ENCODE assay signal across 9 cellular contexts in the genomic region with DNA sequence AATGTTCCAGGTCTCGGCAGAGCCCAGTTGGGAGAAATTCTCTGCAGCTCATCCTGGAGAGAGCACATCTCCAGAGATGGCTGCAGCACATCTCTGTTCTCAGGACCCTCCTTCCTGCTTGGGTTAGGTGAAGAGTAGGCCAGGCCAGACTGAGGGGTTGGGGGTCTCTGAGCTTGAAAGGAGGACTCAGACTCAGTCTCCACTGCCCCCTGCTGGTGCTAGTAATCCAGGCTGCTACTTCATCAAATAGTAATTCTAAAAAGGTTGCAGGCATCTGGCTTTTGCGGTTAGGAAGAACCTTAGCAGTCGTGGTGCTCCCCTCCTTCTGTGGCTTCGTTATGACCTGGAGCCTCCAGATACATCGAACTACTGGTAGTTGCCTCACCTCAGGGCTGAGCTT. TPM values are rescaled to one million over a fixed set of nuclear protein-coding genes. Genes with fewer than 3 reads are reported as not detected.
A peak's percentile ranks its signal among the peaks of the same experiment; 100 is the strongest.
DNase-seq lines count a peak whose midpoint lies in the region; ATAC-seq and TF ChIP-seq lines count a peak whose summit lies in the region.
"Had no signal": no experiment of that assay in that cellular context is flagged by ENCODE, and none has a peak within 500 bp of the region (broad histone marks: within the 10 kb centered on the region; RNA-seq: fewer than 3 reads in every experiment).

No MANE protein-coding gene starts in this region.

- no peaks in the 10 kb centered on the region for H3K9me3 Mint-ChIP-seq in progenitor cell of endocrine pancreas (ENCODE audit: low read depth)
- H3K9me3 Mint-ChIP-seq: naive thymus-derived CD8-positive, alpha-beta T cell had no signal

- peak; percentile 79 for TF ChIP-seq CTCF in progenitor cell of endocrine pancreas (IDR thresholded peaks at IDR 0.05; ENCODE audit: unreplicated experiment)

- H3K27me3 Mint-ChIP-seq in progenitor cell of endocrine pancreas: no peaks in the 10 kb centered on the region

- peak overlapping the region; percentile 53 for H3K27ac Mint-ChIP-seq in progenitor cell of endocrine pancreas

- ATAC-seq in GM21360 (IDR thresholded peaks at IDR 0.05; ENCODE audit: unreplicated experiment): no peak
- ATAC-seq: naive thymus-derived CD8-positive, alpha-beta T cell had no signal

- peak; percentile 74 for DNase-seq in NCI-H82 (lab: John Stamatoyannopoulos, UW)
- DNase-seq in NCI-H82 treated with DMSO at 0.1 percent for 48 hours (lab: John Stamatoyannopoulos, UW; ENCODE audit: unreplicated experiment): no peak
- DNase-seq in NCI-H2227 (lab: John Stamatoyannopoulos, UW; ENCODE audit: unreplicated experiment): peak; percentile 70
- peak; percentile 83 for DNase-seq in ecto neural progenitor cell (ENCODE audit: low spot score)
- DNase-seq in progenitor cell of endocrine pancreas (ENCODE audit: low spot score, unreplicated experiment): peak; percentile 59
- DNase-seq in C1 segment of cervical spinal cord (lab: John Stamatoyannopoulos, UW): no peak
- no peak for DNase-seq in NCI-H2029 treated with DMSO at 0.1 percent for 48 hours (lab: John Stamatoyannopoulos, UW)

- no peak overlapping the region for H3K4me3 Mint-ChIP-seq in progenitor cell of endocrine pancreas (ENCODE audit: low read depth)
- H3K4me3 Mint-ChIP-seq: naive thymus-derived CD8-positive, alpha-beta T cell had no signal

- peaks cover 2% of the 10 kb centered on the region for H3K36me3 Mint-ChIP-seq in progenitor cell of endocrine pancreas (ENCODE audit: insufficient read depth)
- H3K36me3 Mint-ChIP-seq: naive thymus-derived CD8-positive, alpha-beta T cell had no signal

- no peaks in the 10 kb centered on the region for H3K4me1 Mint-ChIP-seq in progenitor cell of endocrine pancreas (ENCODE audit: low read depth)

RNA-seq across cellular contexts. Expression of a gene that starts 9.7 kb away (rescaled TPM):
- 14.9 and 16.3 TPM in 2 replicates for total RNA-seq in progenitor cell of endocrine pancreas
- total RNA-seq: naive thymus-derived CD8-positive, alpha-beta T cell had no signal

Comparison
In these comparisons a context has a peak if more than half of its experiments do, and no peak if none do; other contexts are left out.
1. DNase-seq: peak in NCI-H82 (single experiment), NCI-H2227 (single experiment), ecto neural progenitor cell (single experiment) and progenitor cell of endocrine pancreas (single experiment); none in NCI-H82 treated with DMSO at 0.1 percent for 48 hours (single experiment), C1 segment of cervical spinal cord (0 of 14) and NCI-H2029 treated with DMSO at 0.1 percent for 48 hours (single experiment).